Comparison of ENCODE assay signal across 2 cellular contexts in the genomic region with DNA sequence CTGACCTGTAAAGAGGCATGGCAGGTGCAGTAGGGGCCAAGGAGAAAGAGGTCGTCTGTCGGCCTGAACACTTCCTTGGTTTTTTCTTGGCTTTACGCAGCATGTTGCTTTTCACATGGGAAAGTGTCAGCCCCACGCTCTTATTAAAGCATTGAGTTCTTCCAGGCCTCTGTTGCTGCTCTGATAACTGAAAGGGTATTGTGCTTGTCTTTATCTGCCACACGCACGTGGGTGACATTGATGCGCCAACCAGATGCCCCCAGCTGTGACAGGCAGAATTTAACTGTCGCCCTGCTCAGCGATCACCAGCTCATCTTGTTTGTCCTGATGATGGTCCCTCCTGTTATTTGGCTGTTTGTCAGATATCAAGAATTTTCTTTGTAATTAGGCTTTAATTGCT.
TF ChIP-seq lines count a peak whose summit lies in the region.

No MANE protein-coding gene starts in this region.

TF ChIP-seq in K562, 482 proteins besides CTCF, POLR2A, EP300 and RAD21 (continued from another document and continues in another):
- TF ChIP-seq TFAP4 (CRISPR knock-in tag; IDR thresholded peaks at IDR 0.05; ENCODE audit: borderline replicate concordance) = peak; percentile 81
- TF ChIP-seq NFIC (IDR thresholded peaks at IDR 0.05) = peak; percentile 78
- TF ChIP-seq RBBP5 (IDR thresholded peaks at IDR 0.05; ENCODE audit: borderline replicate concordance, insufficient read depth, low read length, poor library complexity, severe bottlenecking) = peak; percentile 42
- peak; percentile 75 for TF ChIP-seq SMARCA4 (IDR thresholded peaks at IDR 0.05)
- TF ChIP-seq ZNF609 (CRISPR knock-in tag; IDR thresholded peaks at IDR 0.05; ENCODE audit: borderline replicate concordance) = 0 out of 2 replicates have a peak, but pooled peaks have one; percentile 12
- TF ChIP-seq, protein P1, sequence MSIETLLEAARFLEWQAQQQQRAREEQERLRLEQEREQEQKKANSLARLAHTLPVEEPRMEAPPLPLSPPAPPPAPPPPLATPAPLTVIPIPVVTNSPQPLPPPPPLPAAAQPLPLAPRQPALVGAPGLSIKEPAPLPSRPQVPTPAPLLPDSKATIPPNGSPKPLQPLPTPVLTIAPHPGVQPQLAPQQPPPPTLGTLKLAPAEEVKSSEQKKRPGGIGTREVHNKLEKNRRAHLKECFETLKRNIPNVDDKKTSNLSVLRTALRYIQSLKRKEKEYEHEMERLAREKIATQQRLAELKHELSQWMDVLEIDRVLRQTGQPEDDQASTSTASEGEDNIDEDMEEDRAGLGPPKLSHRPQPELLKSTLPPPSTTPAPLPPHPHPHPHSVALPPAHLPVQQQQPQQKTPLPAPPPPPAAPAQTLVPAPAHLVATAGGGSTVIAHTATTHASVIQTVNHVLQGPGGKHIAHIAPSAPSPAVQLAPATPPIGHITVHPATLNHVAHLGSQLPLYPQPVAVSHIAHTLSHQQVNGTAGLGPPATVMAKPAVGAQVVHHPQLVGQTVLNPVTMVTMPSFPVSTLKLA (conservative IDR thresholded peaks at IDR 0.05) = peak; percentile 83 to 90
- peak; percentile 78 for TF ChIP-seq CREM (IDR thresholded peaks at IDR 0.05; ENCODE audit: low read depth)
- 0 out of 2 replicates have a peak, but pooled peaks have one; percentile 26 for TF ChIP-seq ZNF668 (CRISPR knock-in tag; IDR thresholded peaks at IDR 0.05)
- peak; percentile 31; the same call in 1 of the 2 replicates for TF ChIP-seq EGR1 (conservative IDR thresholded peaks at IDR 0.05)
- no peak for TF ChIP-seq ZZZ3 (IDR thresholded peaks at IDR 0.05)
- no peak for TF ChIP-seq CBX5 (IDR thresholded peaks at IDR 0.05; ENCODE audit: borderline replicate concordance, low read depth)
- TF ChIP-seq MTA2 (IDR thresholded peaks at IDR 0.05; ENCODE audit: low read depth) = peak; percentile 70
- TF ChIP-seq, protein P2, sequence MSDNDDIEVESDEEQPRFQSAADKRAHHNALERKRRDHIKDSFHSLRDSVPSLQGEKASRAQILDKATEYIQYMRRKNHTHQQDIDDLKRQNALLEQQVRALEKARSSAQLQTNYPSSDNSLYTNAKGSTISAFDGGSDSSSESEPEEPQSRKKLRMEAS (CRISPR knock-in tag; IDR thresholded peaks at IDR 0.05) = peak; percentile 75
- TF ChIP-seq DMBX1 (CRISPR knock-in tag; IDR thresholded peaks at IDR 0.05; ENCODE audit: borderline replicate concordance) = 0 out of 2 replicates have a peak, but pooled peaks have one; percentile 50
- TF ChIP-seq LCOR (CRISPR knock-in tag; IDR thresholded peaks at IDR 0.05) = peak; percentile 75; the same call in 1 of the 2 replicates
- TF ChIP-seq, protein P3, sequence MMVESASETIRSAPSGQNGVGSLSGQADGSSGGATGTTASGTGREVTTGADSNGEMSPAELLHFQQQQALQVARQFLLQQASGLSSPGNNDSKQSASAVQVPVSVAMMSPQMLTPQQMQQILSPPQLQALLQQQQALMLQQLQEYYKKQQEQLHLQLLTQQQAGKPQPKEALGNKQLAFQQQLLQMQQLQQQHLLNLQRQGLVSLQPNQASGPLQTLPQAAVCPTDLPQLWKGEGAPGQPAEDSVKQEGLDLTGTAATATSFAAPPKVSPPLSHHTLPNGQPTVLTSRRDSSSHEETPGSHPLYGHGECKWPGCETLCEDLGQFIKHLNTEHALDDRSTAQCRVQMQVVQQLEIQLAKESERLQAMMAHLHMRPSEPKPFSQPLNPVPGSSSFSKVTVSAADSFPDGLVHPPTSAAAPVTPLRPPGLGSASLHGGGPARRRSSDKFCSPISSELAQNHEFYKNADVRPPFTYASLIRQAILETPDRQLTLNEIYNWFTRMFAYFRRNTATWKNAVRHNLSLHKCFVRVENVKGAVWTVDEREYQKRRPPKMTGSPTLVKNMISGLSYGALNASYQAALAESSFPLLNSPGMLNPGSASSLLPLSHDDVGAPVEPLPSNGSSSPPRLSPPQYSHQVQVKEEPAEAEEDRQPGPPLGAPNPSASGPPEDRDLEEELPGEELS (CRISPR knock-in tag; IDR thresholded peaks at IDR 0.05; ENCODE audit: borderline replicate concordance) = 0 out of 2 replicates have a peak, but pooled peaks have one; percentile 29
- TF ChIP-seq HSF4 (CRISPR knock-in tag; IDR thresholded peaks at IDR 0.05; ENCODE audit: borderline replicate concordance) = peak; percentile 28; the same call in 1 of the 2 replicates
- TF ChIP-seq NCOR1 (IDR thresholded peaks at IDR 0.05) = peak; percentile 89
- TF ChIP-seq EWSR1 (IDR thresholded peaks at IDR 0.05; ENCODE audit: borderline replicate concordance, low read depth, partially characterized antibody) = no peak

TF ChIP-seq in neural cell, 6 proteins besides CTCF, POLR2A, EP300 and RAD21 (continued from another document):
- TF ChIP-seq REST (IDR thresholded peaks at IDR 0.05; ENCODE audit: borderline replicate concordance) = no peak
- peak; percentile 56 for TF ChIP-seq MXI1 (conservative IDR thresholded peaks at IDR 0.05; ENCODE audit: poor library complexity, severe bottlenecking)
- TF ChIP-seq EZH2 (IDR thresholded peaks at IDR 0.05; ENCODE audit: borderline replicate concordance, insufficient read depth, low read length, poor library complexity, severe bottlenecking) = no peak
